Comparison of ENCODE assay signal across 26 cellular contexts in the genomic region with DNA sequence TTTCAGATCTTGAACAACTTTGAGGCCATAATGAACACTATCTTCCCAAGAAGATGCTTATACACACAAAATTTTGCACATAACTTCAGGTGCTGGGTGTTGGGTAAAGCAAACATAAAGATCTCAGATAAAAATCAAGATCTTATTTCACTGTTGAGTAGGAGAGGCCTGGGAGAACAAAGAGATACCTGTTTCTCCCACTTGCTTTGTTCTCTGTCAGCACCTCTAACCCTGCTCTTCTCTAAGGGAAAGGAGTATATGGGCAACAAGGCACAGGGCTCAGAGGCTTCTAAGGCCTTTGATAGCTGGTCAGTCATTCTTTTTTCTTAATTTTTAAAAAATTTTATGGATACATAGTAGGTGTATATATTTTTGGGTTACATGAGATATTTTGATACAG.
"Had no signal": no experiment of that assay in that cellular context is flagged by ENCODE, and none has a peak within 500 bp of the region (broad histone marks: within the 10 kb centered on the region; RNA-seq: fewer than 3 reads in every experiment).

No MANE protein-coding gene starts in this region.

- H3K9me3 ChIP-seq: adrenal gland, body of pancreas, breast epithelium had no signal

- H3K27me3 ChIP-seq: adrenal gland, body of pancreas, breast epithelium had no signal

- DNase-seq: activated CD4-positive, alpha-beta T cell treated with anti-CD3 and anti-CD28 coated beads for 36 hours; activated CD4-positive, alpha-beta T cell treated with anti-CD3 and anti-CD28 coated beads, Interleukin-2, amount 10 ng/mL, durations not matched to agents 7 days and 5 days; activated CD4-positive, alpha-beta T cell treated with anti-CD3 and anti-CD28 coated beads, Interleukin-2, amount 50 U/mL, for 48 hours; activated CD8-positive, alpha-beta memory T cell treated with anti-CD3 and anti-CD28 coated beads, Interleukin-2, amount 50 U/mL, for 4 hours; activated gamma-delta T cell treated with Interleukin-2 at 50 U/mL for 16 hours; activated naive CD4-positive, alpha-beta T cell treated with anti-CD3 and anti-CD28 coated beads for 36 hours; activated T-cell treated with anti-CD3 and anti-CD28 coated beads for 4 hours; activated T-cell treated with anti-CD3 and anti-CD28 coated beads, Interleukin-2, amount 50 U/mL, for 4 hours; adrenal gland; body of pancreas; cerebellar nuclear complex; NCI-H1092 treated with DMSO at 0.1 percent for 48 hours; NCI-H1417; NCI-H146; NCI-H187; NCI-H2029 treated with DMSO at 0.1 percent for 48 hours; NCI-H510A; Right ventricle myocardium superior; SW 1271 had no signal

- H3K27ac ChIP-seq: adrenal gland, body of pancreas had no signal

- H3K4me3 ChIP-seq: adrenal gland, body of pancreas, breast epithelium, K562 had no signal

- H3K4me1 ChIP-seq: breast epithelium had no signal

- ATAC-seq: activated CD4-positive, alpha-beta T cell treated with anti-CD3 and anti-CD28 coated beads for 36 hours; activated CD4-positive, CD25-positive, alpha-beta regulatory T cell treated with anti-CD3 and anti-CD28 coated beads, Interleukin-2, amount 50 U/mL, for 24 hours; activated naive CD4-positive, alpha-beta T cell treated with anti-CD3 and anti-CD28 coated beads, Interleukin-2, amount 50 U/mL, for 72 hours; activated T-cell treated with anti-CD3 and anti-CD28 coated beads, Interleukin-2, amount 50 U/mL, for 4 hours; body of pancreas; K562; WTC11 had no signal

- FAIRE-seq: astrocyte, K562, TTC549 had no signal

- H3K36me3 ChIP-seq: adrenal gland, breast epithelium had no signal
